8 cellular contexts compared by ENCODE assay signal in the genomic region with DNA sequence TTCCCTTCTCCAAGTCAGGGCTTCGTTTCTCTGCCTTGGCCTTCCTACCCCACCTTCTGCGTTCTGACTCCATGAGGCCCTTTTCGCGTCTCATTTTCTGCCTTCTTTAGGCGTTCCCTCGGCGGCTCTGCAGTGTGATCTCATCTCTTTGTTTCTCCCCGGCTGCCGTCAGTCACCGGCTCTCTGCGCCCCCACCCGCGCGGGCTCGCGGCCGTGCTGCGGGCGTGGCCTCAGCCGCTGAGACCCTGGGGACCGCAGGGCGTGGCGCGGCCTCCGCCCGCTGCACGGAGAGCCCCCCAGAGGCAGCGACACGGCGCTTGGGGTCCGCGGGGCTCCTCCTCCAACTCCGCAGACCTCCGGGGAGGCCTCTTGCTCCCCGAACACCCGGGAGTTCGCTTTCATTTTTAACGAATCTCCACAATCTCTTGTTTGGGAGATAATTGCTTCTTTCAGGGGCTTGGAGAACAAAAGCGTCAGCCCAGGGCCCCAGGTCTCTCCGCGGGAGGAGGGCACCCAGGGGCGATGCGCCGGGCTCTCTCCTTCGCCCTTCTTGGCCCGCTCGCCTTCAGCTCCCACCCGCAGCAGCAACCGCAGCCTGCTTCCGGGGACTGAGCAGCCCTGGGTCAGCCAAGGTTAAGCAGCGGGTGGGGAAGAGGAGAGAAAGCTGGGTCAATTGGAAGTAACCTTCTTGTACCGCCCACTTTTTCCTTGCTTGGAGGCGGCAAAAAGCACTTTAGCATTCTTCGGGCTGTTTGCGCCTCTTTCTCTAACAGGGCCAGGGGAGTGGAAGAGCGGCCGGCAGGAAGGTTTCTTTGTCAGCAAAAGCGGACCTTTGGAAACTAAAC. TPM values are rescaled to one million over a fixed set of nuclear protein-coding genes. Genes with fewer than 3 reads are reported as not detected.
A peak's percentile ranks its signal among the peaks of the same experiment; 100 is the strongest.
DNase-seq lines count a peak whose midpoint lies in the region; ATAC-seq and TF ChIP-seq lines count a peak whose summit lies in the region.

No MANE protein-coding gene starts in this region.

- H3K27me3 Mint-ChIP-seq in CD4-positive, CD25-positive, alpha-beta regulatory T cell, result peaks cover 28% of the 10 kb centered on the region

- no peaks in the 10 kb centered on the region for H3K9me3 Mint-ChIP-seq in CD4-positive, CD25-positive, alpha-beta regulatory T cell

- H3K4me1 ChIP-seq in CD4-positive, CD25-positive, alpha-beta regulatory T cell (ENCODE audit: control insufficient read depth, insufficient read depth, low read length, poor library complexity, severe bottlenecking), result peaks cover 20% of the 10 kb centered on the region

- peak; percentile 54 for TF ChIP-seq POLR2A in erythroblast (IDR thresholded peaks at IDR 0.05; ENCODE audit: low read length)

- H3K4me3 Mint-ChIP-seq in CD4-positive, CD25-positive, alpha-beta regulatory T cell, result peak overlapping the region; percentile 71 to 97 (median 91)

- peak; percentile 85 to 90 for ATAC-seq in CD4-positive, CD25-positive, alpha-beta regulatory T cell (ENCODE audit: low read depth in 2 of 2)
- ATAC-seq in GM19452 (IDR thresholded peaks at IDR 0.05; ENCODE audit: unreplicated experiment) (peak; percentile 82), HG03571 (IDR thresholded peaks at IDR 0.05; ENCODE audit: unreplicated experiment) (peak; percentile 79)

- peaks cover 6 to 26% (median 13%) of the 10 kb centered on the region in 4 donors for H3K4me1 Mint-ChIP-seq in CD4-positive, CD25-positive, alpha-beta regulatory T cell

- peak overlapping the region; percentile 82 for H3K4me3 ChIP-seq in CD4-positive, CD25-positive, alpha-beta regulatory T cell (ENCODE audit: low read depth, low read length)

- no peaks in the 10 kb centered on the region for H3K27me3 ChIP-seq in CD4-positive, CD25-positive, alpha-beta regulatory T cell (ENCODE audit: control insufficient read depth, insufficient read depth, low read length)

- no peaks in the 10 kb centered on the region for H3K36me3 Mint-ChIP-seq in CD4-positive, CD25-positive, alpha-beta regulatory T cell

- no peaks in the 10 kb centered on the region for H3K36me3 ChIP-seq in CD4-positive, CD25-positive, alpha-beta regulatory T cell (ENCODE audit: control insufficient read depth, insufficient read depth, low read length)

- peak overlapping the region; percentile 96 to 100 (median 97) for H3K27ac Mint-ChIP-seq in CD4-positive, CD25-positive, alpha-beta regulatory T cell

- peak overlapping the region; percentile 70 for H3K27ac ChIP-seq in CD4-positive, CD25-positive, alpha-beta regulatory T cell (ENCODE audit: insufficient read depth, low read length, poor library complexity, severe bottlenecking)

- no peaks in the 10 kb centered on the region for H3K9me3 ChIP-seq in CD4-positive, CD25-positive, alpha-beta regulatory T cell (ENCODE audit: control insufficient read depth in 2 of 2, low read length in 2 of 2)

- peak; percentile 42 to 82 (median 62) for DNase-seq in CD4-positive, CD25-positive, alpha-beta regulatory T cell
- DNase-seq in NOMO-1 treated with DMSO at 0.1 percent for 48 hours (lab: John Stamatoyannopoulos, UW; ENCODE audit: unreplicated experiment) (peak; percentile 58), activated T-cell treated with anti-CD3 and anti-CD28 coated beads for 48 hours (ENCODE audit: low read depth) (peak; percentile 66), erythroblast (lab: John Stamatoyannopoulos, UW) (peak; percentile 71 to 77), mucosa of gallbladder (ENCODE audit: low spot score) (peak; percentile 67)
- peak; percentile 68 for DNase-seq in stimulated activated CD8-positive, alpha-beta memory T cell treated with anti-CD3 and anti-CD28 coated beads, Interleukin-4, amount 100 ng/mL, for 24 hours (ENCODE audit: low read depth)

RNA-seq across cellular contexts. Expression of gene GAP43, which starts 35.2 kb away (rescaled TPM):
- total RNA-seq in CD4-positive, CD25-positive, alpha-beta regulatory T cell, result not detected
- not detected for polyA plus RNA-seq in CD4-positive, CD25-positive, alpha-beta regulatory T cell
- 1.8 TPM for total RNA-seq in mucosa of gallbladder

Comparison
In these comparisons a context has a peak if more than half of its experiments do, and no peak if none do; other contexts are left out.
1. Peak in every context shown above with its lines: DNase-seq, ATAC-seq, H3K4me3 ChIP-seq and H3K27ac ChIP-seq.